In the genomic region with DNA sequence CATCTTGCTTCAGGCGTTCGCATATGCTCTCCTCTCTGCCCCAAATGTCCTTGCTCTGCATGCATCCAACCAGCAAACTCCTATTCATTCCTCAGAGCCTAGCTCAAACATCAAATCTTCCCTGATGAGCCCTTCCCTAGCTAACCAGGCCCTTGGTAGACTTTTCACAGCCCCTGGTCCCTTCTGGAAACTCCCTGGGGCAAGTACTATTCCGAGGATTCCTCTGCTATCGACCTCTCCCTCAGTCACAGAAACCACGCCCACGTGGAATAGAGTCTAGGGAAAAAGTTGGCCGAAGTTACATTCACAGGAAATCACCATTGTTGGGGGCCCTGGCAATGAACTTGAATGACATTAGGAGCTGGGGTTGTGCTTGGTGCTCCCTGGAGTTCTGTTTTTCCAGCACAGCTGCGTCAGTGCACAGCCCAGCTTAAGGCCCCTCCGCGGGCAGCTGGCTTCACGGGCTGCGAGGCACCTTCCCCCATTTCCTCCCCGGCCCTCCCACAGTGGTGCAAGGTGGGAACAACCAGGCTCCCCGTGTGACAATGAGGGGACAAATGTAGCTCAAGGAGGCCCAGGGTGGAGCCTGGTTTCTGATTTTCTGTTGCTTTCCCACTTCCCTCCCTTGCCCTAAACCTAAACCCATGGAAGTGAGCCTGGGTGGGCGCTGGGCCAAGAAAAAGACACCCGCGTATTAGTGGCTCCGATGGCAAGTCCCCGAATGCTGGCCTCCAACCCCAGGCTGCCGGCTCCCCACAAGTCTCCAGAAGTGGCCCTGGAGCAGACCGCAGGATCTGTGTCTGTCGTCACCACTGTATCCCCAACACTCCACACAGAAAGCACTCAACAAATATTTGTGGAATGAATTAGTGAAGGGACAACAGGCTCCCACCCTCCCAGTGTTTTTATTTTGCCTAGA, we compare ENCODE assay signal across 8 cellular contexts. TPM values are rescaled to one million over a fixed set of nuclear protein-coding genes. Genes with fewer than 3 reads are reported as not detected.
DNase-seq lines count a peak whose midpoint lies in the region; ATAC-seq, FAIRE-seq and TF ChIP-seq lines count a peak whose summit lies in the region.

No MANE protein-coding gene starts in this region.

- peaks cover 41% of the 10 kb centered on the region for H3K4me1 ChIP-seq in astrocyte (ENCODE audit: insufficient read depth, low read length)
- peaks cover 60 to 95% (median 80%) of the 10 kb centered on the region in 6 donors for H3K4me1 ChIP-seq in spleen

- H3K27ac ChIP-seq in astrocyte (ENCODE audit: low read depth, low read length) (no peak overlapping the region), spleen (peak overlapping the region; percentile 23 to 81 (median 68))

- intact Hi-C loops in spleen (cut with DNase I; ENCODE audit: low total_unique reads): no loop called here

- peak overlapping the region; percentile 58 for H3K27ac Mint-ChIP-seq in astrocyte (ENCODE audit: unreplicated experiment)
- H3K27ac Mint-ChIP-seq in activated CD8-positive, alpha-beta memory T cell treated with anti-CD3 and anti-CD28 coated beads, Interleukin-2, amount 10 ng/mL, durations not matched to agents 7 days and 5 days: no peak overlapping the region

- H3K27me3 ChIP-seq in astrocyte (ENCODE audit: insufficient read depth, low read length) (no peaks in the 10 kb centered on the region), spleen (replicated peaks in 1 of 7) (no peaks in the 10 kb centered on the region)

- peak; percentile 5 for DNase-seq in GF-D8 (lab: John Stamatoyannopoulos, UW)
- DNase-seq in astrocyte (ENCODE audit: low read depth): peak; percentile 22
- DNase-seq in hepatic stellate cell (ENCODE audit: low spot score): peak; percentile 66
- DNase-seq in spleen: no peak
- DNase-seq in activated CD8-positive, alpha-beta memory T cell treated with anti-CD3 and anti-CD28 coated beads, Interleukin-2, amount 10 ng/mL, durations not matched to agents 7 days and 5 days: no peak
- no peak for DNase-seq in HUDEP-2 (lab: John Stamatoyannopoulos, UW; ENCODE audit: unreplicated experiment in 76 of 76)

- TF ChIP-seq CTCF in astrocyte (IDR thresholded peaks at IDR 0.05; ENCODE audit: insufficient read depth, low read depth, low read length) (no peak), spleen (IDR thresholded peaks at IDR 0.05 in 8 of 11, conservative IDR thresholded peaks at IDR 0.05 in 3 of 11) (no peak)

- FAIRE-seq in astrocyte (lab: Jason Lieb, UNC): no peak

- peaks cover 78% of the 10 kb centered on the region for H4K20me1 ChIP-seq in astrocyte (ENCODE audit: insufficient read depth, low read length)

- peaks cover 93% of the 10 kb centered on the region for H3K79me2 ChIP-seq in astrocyte (ENCODE audit: insufficient read depth, low read length)

- TF ChIP-seq POLR2A in spleen (IDR thresholded peaks at IDR 0.05): no peak

- H3K27me3 Mint-ChIP-seq in astrocyte (ENCODE audit: low read depth, unreplicated experiment): no peaks in the 10 kb centered on the region
- H3K27me3 Mint-ChIP-seq in activated CD8-positive, alpha-beta memory T cell treated with anti-CD3 and anti-CD28 coated beads, Interleukin-2, amount 10 ng/mL, durations not matched to agents 7 days and 5 days: no peaks in the 10 kb centered on the region

- WGBS in spleen, 5 donors: 35 to 44% (median 38%) methylated on average over 21 to 22 of the region's 22 CpGs

- H3K4me3 ChIP-seq in astrocyte (ENCODE audit: insufficient read depth, low read depth, low read length) (no peak overlapping the region), spleen (peak overlapping the region in 2 of 8 donors; percentile 20 to 39)

- CTCF ChIA-PET in activated CD8-positive, alpha-beta memory T cell treated with anti-CD3 and anti-CD28 coated beads, Interleukin-2, amount 10 ng/mL, durations not matched to agents 7 days and 5 days (lab: Charles Lee): no interaction called here

- no peaks in the 10 kb centered on the region for H3K36me3 ChIP-seq in astrocyte (ENCODE audit: insufficient read depth, low read length)
- peaks cover 0 to 13% (median 0%) of the 10 kb centered on the region in 6 donors for H3K36me3 ChIP-seq in spleen

- no peaks in the 10 kb centered on the region for H3K9me3 Mint-ChIP-seq in astrocyte (ENCODE audit: unreplicated experiment)
- H3K9me3 Mint-ChIP-seq in activated CD8-positive, alpha-beta memory T cell treated with anti-CD3 and anti-CD28 coated beads, Interleukin-2, amount 10 ng/mL, durations not matched to agents 7 days and 5 days (ENCODE audit: low read depth): no peaks in the 10 kb centered on the region

- peak overlapping the region; percentile 22 for H3K9ac ChIP-seq in astrocyte (ENCODE audit: low read length)

- peak overlapping the region; percentile 37 for H3K4me3 Mint-ChIP-seq in astrocyte (ENCODE audit: unreplicated experiment)
- no peak overlapping the region for H3K4me3 Mint-ChIP-seq in activated CD8-positive, alpha-beta memory T cell treated with anti-CD3 and anti-CD28 coated beads, Interleukin-2, amount 10 ng/mL, durations not matched to agents 7 days and 5 days

- H2AFZ ChIP-seq in astrocyte (ENCODE audit: low read depth, low read length): no peak overlapping the region

- no peaks in the 10 kb centered on the region for H3K36me3 Mint-ChIP-seq in astrocyte (ENCODE audit: low read depth, unreplicated experiment)
- H3K36me3 Mint-ChIP-seq in activated CD8-positive, alpha-beta memory T cell treated with anti-CD3 and anti-CD28 coated beads, Interleukin-2, amount 10 ng/mL, durations not matched to agents 7 days and 5 days: peaks cover 2% of the 10 kb centered on the region

- ATAC-seq in activated CD8-positive, alpha-beta memory T cell treated with anti-CD3 and anti-CD28 coated beads, Interleukin-2, amount 10 ng/mL, durations not matched to agents 7 days and 5 days: no peak
- ATAC-seq in GM21447 (IDR thresholded peaks at IDR 0.05; ENCODE audit: unreplicated experiment): no peak
- ATAC-seq in HG03097 (IDR thresholded peaks at IDR 0.05; ENCODE audit: low FRiP score, unreplicated experiment): no peak

- H3K9me3 ChIP-seq in astrocyte (ENCODE audit: insufficient read depth, low read depth, low read length) (no peaks in the 10 kb centered on the region), spleen (no peaks in the 10 kb centered on the region)

- H3K4me2 ChIP-seq in astrocyte (ENCODE audit: low read length): peak overlapping the region; percentile 100

- peaks cover 31% of the 10 kb centered on the region for H3K4me1 Mint-ChIP-seq in astrocyte (ENCODE audit: low read depth, unreplicated experiment)
- peaks cover 19% of the 10 kb centered on the region for H3K4me1 Mint-ChIP-seq in activated CD8-positive, alpha-beta memory T cell treated with anti-CD3 and anti-CD28 coated beads, Interleukin-2, amount 10 ng/mL, durations not matched to agents 7 days and 5 days

RNA-seq across cellular contexts. Expression of a gene that starts 4.3 kb away (rescaled TPM):
- total RNA-seq in astrocyte (0.48 and 0.50 TPM in 2 replicates), spleen (1 to 10 TPM in 4 of 7 donors, under 1 TPM in 1, not detected in 2; 0.63 to 1.7 (median 1.1) TPM)
- polyA plus RNA-seq in spleen: not detected
- total RNA-seq in activated CD8-positive, alpha-beta memory T cell treated with anti-CD3 and anti-CD28 coated beads, Interleukin-2, amount 10 ng/mL, durations not matched to agents 7 days and 5 days: 1 to 10 TPM in 1 of 2 experiments, under 1 TPM in 1; 0.68 to 1.0 TPM

RNA-seq across cellular contexts. Expression of a gene that starts 4.5 kb away (rescaled TPM):
- total RNA-seq in astrocyte (181 and 198 TPM in 2 replicates), spleen (100 to 1,000 TPM in 4 of 7 donors, 10 to 100 TPM in 3; 61.7 to 134 (median 101) TPM)
- polyA plus RNA-seq in spleen: 10 to 100 TPM; 37.3 to 79.7 (median 66.7) TPM
- total RNA-seq in activated CD8-positive, alpha-beta memory T cell treated with anti-CD3 and anti-CD28 coated beads, Interleukin-2, amount 10 ng/mL, durations not matched to agents 7 days and 5 days: 10 to 100 TPM; 66.2 to 66.8 TPM

RNA-seq across cellular contexts. Expression of a gene that starts 30.0 kb away (rescaled TPM):
- total RNA-seq in astrocyte (57.1 and 60.3 TPM in 2 replicates), spleen (10 to 100 TPM; 37.0 to 64.7 (median 59.2) TPM)
- 10 to 100 TPM; 17.5 to 29.4 (median 23.3) TPM for polyA plus RNA-seq in spleen
- 10 to 100 TPM; 81.8 to 82.7 TPM for total RNA-seq in activated CD8-positive, alpha-beta memory T cell treated with anti-CD3 and anti-CD28 coated beads, Interleukin-2, amount 10 ng/mL, durations not matched to agents 7 days and 5 days

Comparison
In these comparisons a context has a peak if more than half of its experiments do, and no peak if none do; other contexts are left out.
1. DNase-seq: peak in GF-D8 (single experiment), astrocyte (single experiment) and hepatic stellate cell (single experiment); none in spleen (single experiment), activated CD8-positive, alpha-beta memory T cell treated with anti-CD3 and anti-CD28 coated beads, Interleukin-2, amount 10 ng/mL, durations not matched to agents 7 days and 5 days (single experiment) and HUDEP-2 (0 of 76).